ENCODE assay signal across 14 cellular contexts in the genomic region with DNA sequence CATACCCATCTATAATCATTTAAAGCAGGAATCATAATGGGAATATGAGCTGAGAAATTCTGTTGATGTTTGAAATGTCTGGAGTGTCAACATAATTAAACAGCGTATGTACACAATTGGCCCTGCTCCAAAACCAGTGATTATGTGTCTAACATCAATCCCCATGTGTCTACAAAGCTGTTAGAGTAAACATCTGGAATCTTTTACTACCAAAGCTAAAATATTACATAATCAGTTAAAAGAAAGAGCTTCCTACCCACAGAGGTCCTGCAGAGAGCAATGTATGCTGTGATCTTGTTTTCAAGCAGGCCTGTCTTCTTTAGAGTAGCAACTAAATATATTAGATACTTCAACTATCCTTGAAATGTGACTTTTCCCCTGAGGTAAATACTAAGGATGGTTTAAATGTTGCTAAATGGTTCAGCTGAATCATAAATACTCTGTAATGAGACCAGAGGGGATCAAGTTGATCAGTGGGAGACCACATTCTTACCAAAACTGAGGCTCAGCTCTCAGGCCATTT.
DNase-seq lines count a peak whose midpoint lies in the region; ATAC-seq and TF ChIP-seq lines count a peak whose summit lies in the region.
"Had no signal": no experiment of that assay in that cellular context is flagged by ENCODE, and none has a peak within 500 bp of the region (broad histone marks: within the 10 kb centered on the region; RNA-seq: fewer than 3 reads in every experiment).

No MANE protein-coding gene starts in this region.

- H3K36me3 ChIP-seq in Panc1 (ENCODE audit: control insufficient read depth, insufficient read depth, low read length) (no peaks in the 10 kb centered on the region), psoas muscle (ENCODE audit: insufficient read depth in 1 of 2, low read depth in 1 of 2) (no peaks in the 10 kb centered on the region)
- no peaks in the 10 kb centered on the region for H3K36me3 ChIP-seq in CD4-positive, alpha-beta memory T cell (ENCODE audit: insufficient read depth, low read length)

- peaks cover 0 to 5% of the 10 kb centered on the region in 2 donors for H3K27me3 Mint-ChIP-seq in CD4-positive, alpha-beta memory T cell

- peak overlapping the region; percentile 82 for H3K27ac ChIP-seq in Panc1 (ENCODE audit: low read length)
- no peak overlapping the region for H3K27ac ChIP-seq in psoas muscle
- no peak overlapping the region for H3K27ac ChIP-seq in CD4-positive, alpha-beta memory T cell (ENCODE audit: low read depth, low read length)

- CTCF ChIA-PET in Panc1 (lab: Charles Lee): no interaction called here
- CTCF ChIA-PET in CD4-positive, alpha-beta memory T cell (lab: Charles Lee; ENCODE audit: partially characterized antibody): interaction anchor here (1.1 to 1.5 kb wide), 3 partner anchors 8 to 597 kb away, joined by 3 read pairs; no protein-coding TSS in a partner anchor

- no peaks in the 10 kb centered on the region for H3K36me3 Mint-ChIP-seq in CD4-positive, alpha-beta memory T cell
- H3K36me3 Mint-ChIP-seq: CD14-positive monocyte had no signal

- intact Hi-C loops in Panc1 (cut with micrococcal nuclease; ENCODE audit: unreplicated experiment): no loop called here
- intact Hi-C loops in psoas muscle (cut with DNase I): loop anchor here in 1 of 2 donors (5.0 kb wide), 1 partner anchor 75 kb away; the partner anchor contains the start of gene RASSF8
- intact Hi-C loops in CD4-positive, alpha-beta memory T cell (cut with micrococcal nuclease): no loop called here

- peak; percentile 28 for DNase-seq in AG08395 (ENCODE audit: low spot score)
- DNase-seq in GM04504 (ENCODE audit: low read depth): peak; percentile 38
- no peak for DNase-seq in Panc1 (ENCODE audit: low read depth, low spot score)
- peak; percentile 45 for DNase-seq in fibroblast of the aortic adventitia (ENCODE audit: low read depth)
- no peak for DNase-seq in psoas muscle
- no peak for DNase-seq in germinal center (ENCODE audit: low spot score)
- DNase-seq in CD4-positive, alpha-beta memory T cell: no peak
- DNase-seq: activated CD4-positive, alpha-beta T cell treated with anti-CD3 and anti-CD28 coated beads, Interleukin-2, amount 50 U/mL, for 48 hours; activated gamma-delta T cell treated with Interleukin-2 at 50 U/mL for 16 hours; NCI-H1092; stimulated activated naive CD4-positive, alpha-beta T cell; T-helper 2 cell had no signal

- TF ChIP-seq CTCF in Panc1 (IDR thresholded peaks at IDR 0.05) (no peak), fibroblast of the aortic adventitia (IDR thresholded peaks at IDR 0.05; ENCODE audit: insufficient read depth, low read length) (no peak), psoas muscle (IDR thresholded peaks at IDR 0.05) (no peak)

- H3K4me3 ChIP-seq in Panc1 (ENCODE audit: low read depth in 2 of 2, low read length in 2 of 2) (no peak overlapping the region), fibroblast of the aortic adventitia (ENCODE audit: low read depth, low read length) (no peak overlapping the region), psoas muscle (no peak overlapping the region)
- H3K4me3 ChIP-seq in CD4-positive, alpha-beta memory T cell (ENCODE audit: low read length in 2 of 2): no peak overlapping the region

- no TSS peak for BruUV-seq in Panc1 (replicated peaks; lab: Mats Ljungman, UMichigan)

- ATAC-seq in Panc1 (peak; percentile 67), psoas muscle (no peak), HG02623 (IDR thresholded peaks at IDR 0.05; ENCODE audit: unreplicated experiment) (no peak)

- H3K4me1 ChIP-seq in Panc1 (ENCODE audit: control insufficient read depth, insufficient read depth, low read length) (peaks cover 83% of the 10 kb centered on the region), psoas muscle (peaks cover 31% of the 10 kb centered on the region)
- no peaks in the 10 kb centered on the region for H3K4me1 ChIP-seq in CD4-positive, alpha-beta memory T cell (ENCODE audit: insufficient read depth, low read length)

- no peaks in the 10 kb centered on the region for H3K9me3 ChIP-seq in Panc1 (ENCODE audit: control insufficient read depth, insufficient read depth, low read depth, low read length)
- H3K9me3 ChIP-seq in psoas muscle: no peaks in the 10 kb centered on the region
- H3K9me3 ChIP-seq in CD4-positive, alpha-beta memory T cell (ENCODE audit: control insufficient read depth in 1 of 2, low read length in 2 of 2): no peaks in the 10 kb centered on the region

- H3K27me3 ChIP-seq in Panc1 (ENCODE audit: control insufficient read depth, insufficient read depth, low read length) (no peaks in the 10 kb centered on the region), psoas muscle (ENCODE audit: insufficient read depth in 3 of 3, low read length in 2 of 3) (no peaks in the 10 kb centered on the region)
- no peaks in the 10 kb centered on the region for H3K27me3 ChIP-seq in CD4-positive, alpha-beta memory T cell (ENCODE audit: insufficient read depth, low read length)

- H3K9me3 Mint-ChIP-seq in CD4-positive, alpha-beta memory T cell: no peaks in the 10 kb centered on the region
- H3K9me3 Mint-ChIP-seq: CD14-positive monocyte had no signal

- H3K4me1 Mint-ChIP-seq in CD4-positive, alpha-beta memory T cell: no peaks in the 10 kb centered on the region
- H3K4me1 Mint-ChIP-seq: CD14-positive monocyte had no signal

- in situ Hi-C loops in Panc1 (cut with HindIII; ENCODE audit: low pct_unique_long_range_greater_than_20kb, low sequenced_read_pairs): no loop called here

- POLR2A ChIA-PET in Panc1 (lab: Charles Lee): interaction anchor here (0.8 to 1.0 kb wide), 2 partner anchors 74 to 153 kb away, joined by 3 read pairs; partner anchors contain the start of gene RASSF8
- POLR2A ChIA-PET in CD4-positive, alpha-beta memory T cell (lab: Charles Lee; ENCODE audit: partially characterized antibody): no interaction called here

- H3K27ac Mint-ChIP-seq in CD4-positive, alpha-beta memory T cell: no peak overlapping the region
- H3K27ac Mint-ChIP-seq: CD14-positive monocyte had no signal

- H3K4me3 Mint-ChIP-seq in CD4-positive, alpha-beta memory T cell: no peak overlapping the region
- H3K4me3 Mint-ChIP-seq: CD14-positive monocyte had no signal

- WGBS in psoas muscle, 3 donors: 36 to 48% (median 42%) methylated on average over 1 of the region's 1 CpG

Comparison
In these comparisons a context has a peak if more than half of its experiments do, and no peak if none do; other contexts are left out.
1. DNase-seq: peak in AG08395 (single experiment), GM04504 (single experiment) and fibroblast of the aortic adventitia (single experiment); none in Panc1 (single experiment), psoas muscle (0 of 2), germinal center (single experiment) and CD4-positive, alpha-beta memory T cell (0 of 5).